ENCODE assay signal across 8 cellular contexts in the genomic region with DNA sequence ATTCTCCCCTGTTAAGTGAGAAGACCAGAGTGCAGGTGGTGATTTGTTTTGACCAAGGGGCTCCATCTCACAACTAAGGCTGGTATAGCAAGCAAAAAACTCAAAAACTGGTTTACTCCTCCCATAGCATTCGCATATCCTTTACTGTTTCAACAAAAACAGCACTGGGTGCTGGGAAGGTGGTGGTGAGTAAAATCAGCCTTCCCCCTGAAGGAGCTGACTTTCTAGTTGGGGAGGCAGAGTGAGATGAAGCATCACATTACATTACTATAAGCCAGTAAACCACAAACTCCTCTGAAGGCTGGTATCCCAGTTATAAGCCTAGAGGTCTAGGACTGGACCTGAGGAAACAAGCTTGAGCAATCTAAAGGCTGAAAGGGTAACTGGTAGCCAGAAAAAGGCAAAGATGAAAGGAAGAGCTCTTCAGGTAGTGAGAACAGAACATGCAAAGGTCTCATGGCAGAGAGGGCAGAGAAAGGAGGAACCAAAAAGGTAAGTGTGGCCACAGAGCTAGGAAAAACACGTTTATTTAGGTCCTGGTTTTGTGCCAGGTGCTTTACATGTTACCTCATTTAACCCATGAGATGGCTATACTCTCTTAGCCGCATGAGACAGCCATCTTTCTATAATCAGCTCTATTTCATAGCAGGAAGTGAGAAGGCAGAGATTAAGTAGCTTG. TPM values are rescaled to one million over a fixed set of nuclear protein-coding genes. Genes with fewer than 3 reads are reported as not detected.
A peak's percentile ranks its signal among the peaks of the same experiment; 100 is the strongest.
DNase-seq lines count a peak whose midpoint lies in the region; ATAC-seq and TF ChIP-seq lines count a peak whose summit lies in the region.

No MANE protein-coding gene starts in this region.

- TF ChIP-seq POLR2A in gastrocnemius medialis (IDR thresholded peaks at IDR 0.05): no peak

- H3K27ac ChIP-seq in caudate nucleus (ENCODE audit: low read depth, low read length): peak overlapping the region; percentile 32
- no peak overlapping the region for H3K27ac ChIP-seq in gastrocnemius medialis

- peaks cover 6% of the 10 kb centered on the region for H3K9me3 Mint-ChIP-seq in chondrocyte (ENCODE audit: low read depth)

- H3K27me3 Mint-ChIP-seq in chondrocyte (ENCODE audit: low read depth): no peaks in the 10 kb centered on the region

- ATAC-seq in GM18498 (IDR thresholded peaks at IDR 0.05; ENCODE audit: unreplicated experiment) (peak; percentile 90), GM21447 (IDR thresholded peaks at IDR 0.05; ENCODE audit: unreplicated experiment) (peak; percentile 92), HG03571 (IDR thresholded peaks at IDR 0.05; ENCODE audit: unreplicated experiment) (peak; percentile 91), gastrocnemius medialis (no peak)

- DNase-seq in caudate nucleus (lab: John Stamatoyannopoulos, UW): no peak
- no peak for DNase-seq in chondrocyte (ENCODE audit: low spot score)
- no peak for DNase-seq in HK-2 (ENCODE audit: unreplicated experiment)
- no peak for DNase-seq in head of caudate nucleus
- DNase-seq in gastrocnemius medialis: no peak

- peaks cover 0 to 18% of the 10 kb centered on the region in 2 donors for H3K4me1 ChIP-seq in gastrocnemius medialis

- H3K36me3 Mint-ChIP-seq in chondrocyte (ENCODE audit: low read depth): peaks cover 7% of the 10 kb centered on the region

- in situ Hi-C loops in gastrocnemius medialis (cut with MboI; ENCODE audit: low sequenced_read_pairs in 4 of 4): no loop called here

- H3K9me3 ChIP-seq in gastrocnemius medialis: no peaks in the 10 kb centered on the region

- H3K4me3 Mint-ChIP-seq in chondrocyte (ENCODE audit: unreplicated experiment): no peak overlapping the region

- H3K36me3 ChIP-seq in gastrocnemius medialis: no peaks in the 10 kb centered on the region

- no peak overlapping the region for H3K27ac Mint-ChIP-seq in chondrocyte (ENCODE audit: unreplicated experiment)

- intact Hi-C loops in head of caudate nucleus (cut with DNase I): no loop called here
- intact Hi-C loops in gastrocnemius medialis (cut with DNase I; ENCODE audit: low total_unique reads): no loop called here

- H3K27me3 ChIP-seq in gastrocnemius medialis: no peaks in the 10 kb centered on the region

- TF ChIP-seq CTCF in chondrocyte (IDR thresholded peaks at IDR 0.05) (no peak), gastrocnemius medialis (IDR thresholded peaks at IDR 0.05 in 4 of 5, conservative IDR thresholded peaks at IDR 0.05 in 1 of 5) (no peak)

- H3K4me1 Mint-ChIP-seq in chondrocyte (ENCODE audit: low read depth): peaks cover 30% of the 10 kb centered on the region

- H3K4me3 ChIP-seq in gastrocnemius medialis: no peak overlapping the region

RNA-seq across cellular contexts. Expression of gene TMEM123, which starts 22.3 kb away (rescaled TPM):
- total RNA-seq in chondrocyte: 94.9 to 119 TPM (median 105 TPM) in 3 replicates
- 10 to 100 TPM; 12.5 to 38.0 (median 22.6) TPM for total RNA-seq in gastrocnemius medialis

Comparison
In these comparisons a context has a peak if more than half of its experiments do, and no peak if none do; other contexts are left out.
1. ATAC-seq: peak in GM18498 (single experiment), GM21447 (single experiment) and HG03571 (single experiment); none in gastrocnemius medialis (0 of 2).